Comparison of ENCODE assay signal across 8 cellular contexts in genomic region chrX:15143050-15143824, GRCh38.
DNase-seq lines count a peak whose midpoint lies in the region; ATAC-seq and TF ChIP-seq lines count a peak whose summit lies in the region.

No MANE protein-coding gene starts in this region.

- H4K91ac ChIP-seq in H9 (ENCODE audit: insufficient read length, low read depth, low read length): no peak overlapping the region

- intact Hi-C loops in activated CD4-positive, alpha-beta T cell treated with anti-CD3 and anti-CD28 coated beads, Interleukin-2, amount 10 ng/mL, durations not matched to agents 24 days and 14 days (cut with micrococcal nuclease): loop anchor here (2.0 to 5.0 kb wide), 3 partner anchors 36 to 1048 kb away; no protein-coding TSS in a partner anchor

- no peaks in the 10 kb centered on the region; a peak in 1 of 7 replicates for H3K36me3 Mint-ChIP-seq in H9 (ENCODE audit: insufficient read depth in 1 of 3, low read depth in 3 of 3)
- no peaks in the 10 kb centered on the region for H3K36me3 Mint-ChIP-seq in activated CD4-positive, alpha-beta T cell treated with anti-CD3 and anti-CD28 coated beads, Interleukin-2, amount 10 ng/mL, durations not matched to agents 24 days and 14 days (ENCODE audit: low read depth)

- no CpG with 5 or more reads among the region's 6 CpGs for WGBS in H9 (ENCODE audit: extremely low coverage, insufficient read length, low lambda C conversion rate)

- H3K23ac ChIP-seq in H9 (ENCODE audit: insufficient read length, low read depth, low read length): no peak overlapping the region

- no peak overlapping the region for H3K4me3 Mint-ChIP-seq in H9
- peak overlapping the region; percentile 69 for H3K4me3 Mint-ChIP-seq in activated CD4-positive, alpha-beta T cell treated with anti-CD3 and anti-CD28 coated beads, Interleukin-2, amount 10 ng/mL, durations not matched to agents 24 days and 14 days
- H3K4me3 Mint-ChIP-seq in stimulated activated naive CD8-positive, alpha-beta T cell treated with anti-CD3 and anti-CD28 coated beads, Interleukin-15, amount 100 ng/mL, for 72 hours: peak overlapping the region; percentile 16 to 60

- H3K4me2 ChIP-seq in H9 (ENCODE audit: insufficient read depth, insufficient read length, low read length): no peak overlapping the region

- H3K14ac ChIP-seq in H9 (ENCODE audit: insufficient read depth, low read length): no peak overlapping the region

- H3K27ac ChIP-seq in H9 (ENCODE audit: insufficient read length, low read depth, low read length): no peak overlapping the region

- no peak overlapping the region for H2BK5ac ChIP-seq in H9 (ENCODE audit: insufficient read length, low read length)

- no peak overlapping the region for H3K56ac ChIP-seq in H9 (ENCODE audit: insufficient read length, low read depth, low read length)

- TF ChIP-seq CTCF in H9 (conservative IDR thresholded peaks at IDR 0.05): peak; percentile 82

- H2BK20ac ChIP-seq in H9 (ENCODE audit: low read depth, low read length, poor library complexity, severe bottlenecking): no peak overlapping the region

- no peaks in the 10 kb centered on the region for H3K23me2 ChIP-seq in H9 (ENCODE audit: insufficient read length, low read depth, low read length, poor library complexity, severe bottlenecking)

- H3K27me3 ChIP-seq in H9 (ENCODE audit: insufficient read depth, low read length): no peaks in the 10 kb centered on the region

- no peak overlapping the region for H4K8ac ChIP-seq in H9 (replicated peaks; ENCODE audit: insufficient read length, low read depth, low read length)

- peaks cover 34 to 44% of the 10 kb centered on the region in 2 experiments for H3K9me3 Mint-ChIP-seq in H9
- H3K9me3 Mint-ChIP-seq in activated CD4-positive, alpha-beta T cell treated with anti-CD3 and anti-CD28 coated beads, Interleukin-2, amount 10 ng/mL, durations not matched to agents 24 days and 14 days: no peaks in the 10 kb centered on the region
- H3K9me3 Mint-ChIP-seq in stimulated activated naive CD8-positive, alpha-beta T cell treated with anti-CD3 and anti-CD28 coated beads, Interleukin-15, amount 100 ng/mL, for 72 hours: no peaks in the 10 kb centered on the region

- H2AFZ ChIP-seq in H9 (ENCODE audit: low read length): no peak overlapping the region

- H3K27me3 Mint-ChIP-seq in H9 (ENCODE audit: low read depth): peaks cover 2% of the 10 kb centered on the region; the same call in 1 of the 2 replicates
- peaks cover 3% of the 10 kb centered on the region for H3K27me3 Mint-ChIP-seq in activated CD4-positive, alpha-beta T cell treated with anti-CD3 and anti-CD28 coated beads, Interleukin-2, amount 10 ng/mL, durations not matched to agents 24 days and 14 days
- no peaks in the 10 kb centered on the region for H3K27me3 Mint-ChIP-seq in stimulated activated naive CD8-positive, alpha-beta T cell treated with anti-CD3 and anti-CD28 coated beads, Interleukin-15, amount 100 ng/mL, for 72 hours

- H2BK15ac ChIP-seq in H9 (ENCODE audit: low read depth, low read length): no peak overlapping the region

- H2AK5ac ChIP-seq in H9 (ENCODE audit: insufficient read length, low read length): no peak overlapping the region

- no peaks in the 10 kb centered on the region for H3K79me1 ChIP-seq in H9 (ENCODE audit: insufficient read depth, low read depth, low read length, poor library complexity, severe bottlenecking)

- H3K9me3 ChIP-seq in H9 (ENCODE audit: control insufficient read depth, low read depth, low read length): no peaks in the 10 kb centered on the region

- H3T11ph ChIP-seq in H9 (ENCODE audit: low read length): no peak overlapping the region

- no peak overlapping the region for H2BK120ac ChIP-seq in H9 (ENCODE audit: low read depth, low read length, poor library complexity, severe bottlenecking)

- no peaks in the 10 kb centered on the region for H4K20me1 ChIP-seq in H9 (ENCODE audit: control insufficient read depth, insufficient read depth, insufficient read length)

- H3K79me2 ChIP-seq in H9 (ENCODE audit: insufficient read depth, low read length): no peaks in the 10 kb centered on the region

- H3K4ac ChIP-seq in H9 (ENCODE audit: low read depth, low read length): no peak overlapping the region

- DNase-seq in GM03348 (ENCODE audit: low spot score) (peak; percentile 31), H9 (peak; percentile 37), NCI-H2107 (lab: John Stamatoyannopoulos, UW) (peak; percentile 46), ecto neural progenitor cell (ENCODE audit: low spot score) (peak; percentile 45), midbrain (lab: John Stamatoyannopoulos, UW) (peak; percentile 23)
- DNase-seq in activated CD4-positive, alpha-beta T cell treated with anti-CD3 and anti-CD28 coated beads, Interleukin-2, amount 10 ng/mL, durations not matched to agents 24 days and 14 days: peak; percentile 82
- DNase-seq in stimulated activated naive CD8-positive, alpha-beta T cell treated with anti-CD3 and anti-CD28 coated beads, Interleukin-15, amount 100 ng/mL, for 72 hours: peak; percentile 9 to 27

- H2BK12ac ChIP-seq in H9 (ENCODE audit: insufficient read length, low read depth, low read length): no peak overlapping the region

- H4K5ac ChIP-seq in H9 (ENCODE audit: insufficient read length, low read depth, low read length): no peak overlapping the region

- no peak overlapping the region for H3K18ac ChIP-seq in H9 (ENCODE audit: insufficient read length, low read depth, low read length)

- no peaks in the 10 kb centered on the region; a peak in 1 of 4 replicates for H3K4me1 Mint-ChIP-seq in H9
- H3K4me1 Mint-ChIP-seq in activated CD4-positive, alpha-beta T cell treated with anti-CD3 and anti-CD28 coated beads, Interleukin-2, amount 10 ng/mL, durations not matched to agents 24 days and 14 days: peaks cover 13% of the 10 kb centered on the region
- peaks cover 20% of the 10 kb centered on the region for H3K4me1 Mint-ChIP-seq in stimulated activated naive CD8-positive, alpha-beta T cell treated with anti-CD3 and anti-CD28 coated beads, Interleukin-15, amount 100 ng/mL, for 72 hours

- H3K4me1 ChIP-seq in H9 (ENCODE audit: insufficient read depth, low read length): no peaks in the 10 kb centered on the region

- no peak overlapping the region for H3K27ac Mint-ChIP-seq in H9
- H3K27ac Mint-ChIP-seq in activated CD4-positive, alpha-beta T cell treated with anti-CD3 and anti-CD28 coated beads, Interleukin-2, amount 10 ng/mL, durations not matched to agents 24 days and 14 days: peak overlapping the region; percentile 42
- peak overlapping the region in 1 of 2 donors; percentile 67 for H3K27ac Mint-ChIP-seq in stimulated activated naive CD8-positive, alpha-beta T cell treated with anti-CD3 and anti-CD28 coated beads, Interleukin-15, amount 100 ng/mL, for 72 hours

- no peak overlapping the region for H3K9ac ChIP-seq in H9 (ENCODE audit: extremely low read depth, insufficient read length, low read length)

- ATAC-seq in stimulated activated naive CD8-positive, alpha-beta T cell treated with anti-CD3 and anti-CD28 coated beads, Interleukin-15, amount 100 ng/mL, for 72 hours: peak; percentile 72
- ATAC-seq in HG03469 (IDR thresholded peaks at IDR 0.05; ENCODE audit: unreplicated experiment): no peak

Comparison
In these comparisons a context has a peak if more than half of its experiments do, and no peak if none do; other contexts are left out.
1. DNase-seq: peak in every context shown above with its lines; median percentile 82 in activated CD4-positive, alpha-beta T cell treated with anti-CD3 and anti-CD28 coated beads, Interleukin-2, amount 10 ng/mL, durations not matched to agents 24 days and 14 days; 46 in NCI-H2107; 45 in ecto neural progenitor cell; 37 in H9; 31 in GM03348; 23 in midbrain; 18 in stimulated activated naive CD8-positive, alpha-beta T cell treated with anti-CD3 and anti-CD28 coated beads, Interleukin-15, amount 100 ng/mL, for 72 hours.
2. H3K4me3 Mint-ChIP-seq: peak in activated CD4-positive, alpha-beta T cell treated with anti-CD3 and anti-CD28 coated beads, Interleukin-2, amount 10 ng/mL, durations not matched to agents 24 days and 14 days (single experiment) and stimulated activated naive CD8-positive, alpha-beta T cell treated with anti-CD3 and anti-CD28 coated beads, Interleukin-15, amount 100 ng/mL, for 72 hours (2 of 2); none in H9 (0 of 2).